ENCODE assay signal across 26 cellular contexts in the genomic region with DNA sequence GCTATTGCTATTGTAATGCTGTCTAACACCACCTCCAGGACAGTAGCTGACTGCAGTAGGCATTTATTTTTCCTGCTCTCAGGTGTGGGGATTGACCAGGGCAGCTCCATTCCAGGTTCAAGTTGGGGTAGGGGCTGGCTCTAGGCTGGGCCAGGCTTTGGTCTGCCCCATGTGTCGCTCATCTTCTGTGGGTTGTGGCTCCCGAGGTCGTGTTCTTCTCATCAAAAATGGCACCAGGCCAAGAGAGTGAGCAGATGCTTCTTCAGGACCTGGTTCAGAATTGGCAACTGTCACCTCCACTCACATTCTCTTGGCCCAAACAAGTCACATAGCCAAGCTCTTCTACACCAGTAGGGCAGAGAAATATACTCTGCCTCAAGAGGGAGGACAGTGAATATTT.
"Had no signal": no experiment of that assay in that cellular context is flagged by ENCODE, and none has a peak within 500 bp of the region (broad histone marks: within the 10 kb centered on the region; RNA-seq: fewer than 3 reads in every experiment).

No MANE protein-coding gene starts in this region.

- ATAC-seq: activated CD8-positive, alpha-beta memory T cell treated with anti-CD3 and anti-CD28 coated beads, Interleukin-2, amount 10 ng/mL, durations not matched to agents 7 days and 5 days; activated CD8-positive, alpha-beta T cell treated with anti-CD3 and anti-CD28 coated beads for 36 hours; body of pancreas; left ventricle myocardium superior; pancreas; right cardiac atrium; upper lobe of right lung had no signal

- H3K4me1 Mint-ChIP-seq: activated CD4-positive, alpha-beta T cell treated with anti-CD3 and anti-CD28 coated beads, Interleukin-2, amount 10 ng/mL, durations not matched to agents 7 days and 5 days; activated CD8-positive, alpha-beta memory T cell treated with anti-CD3 and anti-CD28 coated beads, Interleukin-2, amount 10 ng/mL, durations not matched to agents 7 days and 5 days; activated naive CD4-positive, alpha-beta T cell treated with anti-CD3 and anti-CD28 coated beads, Interleukin-2, amount 50 U/mL, for 24 hours had no signal

- H3K27ac Mint-ChIP-seq: activated CD4-positive, alpha-beta T cell treated with anti-CD3 and anti-CD28 coated beads, Interleukin-2, amount 10 ng/mL, durations not matched to agents 7 days and 5 days; activated CD8-positive, alpha-beta memory T cell treated with anti-CD3 and anti-CD28 coated beads, Interleukin-2, amount 10 ng/mL, durations not matched to agents 7 days and 5 days; activated CD8-positive, alpha-beta T cell treated with anti-CD3 and anti-CD28 coated beads for 36 hours; activated naive CD4-positive, alpha-beta T cell treated with anti-CD3 and anti-CD28 coated beads, Interleukin-2, amount 50 U/mL, for 24 hours; nephron; stimulated activated naive CD8-positive, alpha-beta T cell treated with anti-CD3 and anti-CD28 coated beads, Interleukin-15, Interleukin-2, amounts not matched to agents 100 ng/mL and 50 ng/mL, for 24 hours; T-helper 2 cell treated with Interferon-gamma antibody and Interleukin-4, amounts not matched to agents 5 μg/mL and 100 μg/mL, for 36 hours had no signal

- H3K27me3 ChIP-seq: body of pancreas, thyroid gland had no signal

- H3K4me3 ChIP-seq: body of pancreas, esophagus muscularis mucosa, pancreas, skin epidermis, thyroid gland, upper lobe of right lung had no signal

- H3K9me3 Mint-ChIP-seq: activated CD4-positive, alpha-beta T cell treated with anti-CD3 and anti-CD28 coated beads, Interleukin-2, amount 10 ng/mL, durations not matched to agents 7 days and 5 days; activated CD8-positive, alpha-beta T cell treated with anti-CD3 and anti-CD28 coated beads for 36 hours; activated naive CD4-positive, alpha-beta T cell treated with anti-CD3 and anti-CD28 coated beads, Interleukin-2, amount 50 U/mL, for 24 hours; T-helper 2 cell treated with Interferon-gamma antibody and Interleukin-4, amounts not matched to agents 5 μg/mL and 100 μg/mL, for 36 hours had no signal

- DNase-seq: activated CD4-positive, alpha-beta T cell treated with anti-CD3 and anti-CD28 coated beads, Interleukin-2, amount 10 ng/mL, durations not matched to agents 7 days and 5 days; activated CD4-positive, CD25-positive, alpha-beta regulatory T cell treated with anti-CD3 and anti-CD28 coated beads, Interleukin-2, amount 50 U/mL, for 72 hours; activated CD8-positive, alpha-beta memory T cell treated with anti-CD3 and anti-CD28 coated beads, Interleukin-2, amount 10 ng/mL, durations not matched to agents 7 days and 5 days; activated CD8-positive, alpha-beta T cell treated with anti-CD3 and anti-CD28 coated beads for 36 hours; activated gamma-delta T cell; activated T-cell treated with anti-CD3 and anti-CD28 coated beads for 4 hours; anterior cingulate cortex; body of pancreas; dermis blood vessel endothelial cell; effector memory CD4-positive, alpha-beta T cell; hippocampal formation; left ventricle myocardium superior; mammary epithelial cell; pancreas; right cardiac atrium; stimulated activated CD4-positive, alpha-beta T cell treated with anti-CD3 and anti-CD28 coated beads, Interleukin-1b, Interleukin-23, amount 100 ng/mL, for 48 hours; substantia nigra; thyroid gland; upper lobe of right lung had no signal

- H3K9me3 ChIP-seq: body of pancreas, pancreas, thyroid gland, upper lobe of right lung had no signal

- H3K36me3 Mint-ChIP-seq: activated CD8-positive, alpha-beta memory T cell treated with anti-CD3 and anti-CD28 coated beads, Interleukin-2, amount 10 ng/mL, durations not matched to agents 7 days and 5 days; activated naive CD4-positive, alpha-beta T cell treated with anti-CD3 and anti-CD28 coated beads, Interleukin-2, amount 50 U/mL, for 24 hours had no signal

- H3K27ac ChIP-seq: body of pancreas, esophagus muscularis mucosa, pancreas, skin epidermis, thyroid gland, upper lobe of right lung, VCaP had no signal

- H3K4me3 Mint-ChIP-seq: activated CD4-positive, alpha-beta T cell treated with anti-CD3 and anti-CD28 coated beads, Interleukin-2, amount 10 ng/mL, durations not matched to agents 7 days and 5 days; activated CD8-positive, alpha-beta memory T cell treated with anti-CD3 and anti-CD28 coated beads, Interleukin-2, amount 10 ng/mL, durations not matched to agents 7 days and 5 days; activated CD8-positive, alpha-beta T cell treated with anti-CD3 and anti-CD28 coated beads for 36 hours; activated naive CD4-positive, alpha-beta T cell treated with anti-CD3 and anti-CD28 coated beads, Interleukin-2, amount 50 U/mL, for 24 hours; nephron; stimulated activated naive CD8-positive, alpha-beta T cell treated with anti-CD3 and anti-CD28 coated beads, Interleukin-15, Interleukin-2, amounts not matched to agents 100 ng/mL and 50 ng/mL, for 24 hours; T-helper 2 cell treated with Interferon-gamma antibody and Interleukin-4, amounts not matched to agents 5 μg/mL and 100 μg/mL, for 36 hours had no signal

- H3K36me3 ChIP-seq: esophagus muscularis mucosa, pancreas, thyroid gland, upper lobe of right lung had no signal

- H3K4me1 ChIP-seq: body of pancreas, esophagus muscularis mucosa, pancreas, thyroid gland, upper lobe of right lung had no signal
